ENCODE assay signal across 20 cellular contexts in genomic region chr4:149120331-149121014, GRCh38.
DNase-seq lines count a peak whose midpoint lies in the region; ATAC-seq and TF ChIP-seq lines count a peak whose summit lies in the region.
"Had no signal": no experiment of that assay in that cellular context is flagged by ENCODE, and none has a peak within 500 bp of the region (broad histone marks: within the 10 kb centered on the region; RNA-seq: fewer than 3 reads in every experiment).

No MANE protein-coding gene starts in this region.

- no peak for DNase-seq in left ventricle myocardium inferior
- no peak for DNase-seq in right cardiac atrium
- peak; percentile 26 for DNase-seq in amniotic epithelial cell (ENCODE audit: low read depth)
- peak; percentile 59 for DNase-seq in fibroblast of pulmonary artery (ENCODE audit: low read depth)
- DNase-seq in DMS53 (lab: John Stamatoyannopoulos, UW): no peak
- no peak for DNase-seq in sigmoid colon
- DNase-seq in NCI-H345 treated with DMSO at 0.1 percent for 48 hours (lab: John Stamatoyannopoulos, UW; ENCODE audit: unreplicated experiment): no peak
- DNase-seq: activated CD4-positive, alpha-beta T cell treated with anti-CD3 and anti-CD28 coated beads for 4 hours; CD4-positive, CD25-positive, alpha-beta regulatory T cell; endodermal cell; foreskin keratinocyte; kidney; naive B cell; NCI-H1105 treated with DMSO at 0.1 percent for 48 hours; NCI-H2081 treated with DMSO at 0.1 percent for 48 hours; NCI-H524; occipital lobe had no signal

- intact Hi-C loops in left ventricle myocardium inferior (cut with micrococcal nuclease): no loop called here
- intact Hi-C loops in right cardiac atrium (cut with DNase I): no loop called here
- intact Hi-C loops in sigmoid colon (cut with DNase I): no loop called here

- H3K27ac ChIP-seq in left ventricle myocardium inferior (replicated peaks) (peak overlapping the region; percentile 34), right cardiac atrium (ENCODE audit: low read length) (no peak overlapping the region), sigmoid colon (no peak overlapping the region)
- H3K27ac ChIP-seq: A549, foreskin keratinocyte, suprapubic skin had no signal

- no peak for TF ChIP-seq EP300 in sigmoid colon (IDR thresholded peaks at IDR 0.05)

- H3K36me3 ChIP-seq in left ventricle myocardium inferior: no peaks in the 10 kb centered on the region
- H3K36me3 ChIP-seq in sigmoid colon: no peaks in the 10 kb centered on the region
- H3K36me3 ChIP-seq: suprapubic skin had no signal

- no peak overlapping the region for H3K4me3 ChIP-seq in left ventricle myocardium inferior
- no peak overlapping the region for H3K4me3 ChIP-seq in right cardiac atrium (ENCODE audit: low read length)
- no peak overlapping the region for H3K4me3 ChIP-seq in fibroblast of pulmonary artery (replicated peaks; ENCODE audit: low read depth, low read length)
- no peak overlapping the region for H3K4me3 ChIP-seq in sigmoid colon
- H3K4me3 ChIP-seq: A549, suprapubic skin had no signal

- no peak for ATAC-seq in right cardiac atrium
- ATAC-seq in HG02678 (IDR thresholded peaks at IDR 0.05; ENCODE audit: unreplicated experiment): no peak
- ATAC-seq: A549, foreskin keratinocyte had no signal

- WGBS in right cardiac atrium: 63% methylated on average over 2 of the region's 2 CpGs
- WGBS in sigmoid colon, 2 donors: 51 to 96% methylated on average over 2 of the region's 2 CpGs

- H3K27me3 ChIP-seq in left ventricle myocardium inferior (ENCODE audit: low read depth) (no peaks in the 10 kb centered on the region), right cardiac atrium (ENCODE audit: control insufficient read depth, insufficient read depth) (no peaks in the 10 kb centered on the region), sigmoid colon (no peaks in the 10 kb centered on the region)
- H3K27me3 ChIP-seq: foreskin keratinocyte, suprapubic skin had no signal

- TF ChIP-seq CTCF in left ventricle myocardium inferior (IDR thresholded peaks at IDR 0.05; ENCODE audit: borderline replicate concordance): no peak
- no peak for TF ChIP-seq CTCF in fibroblast of pulmonary artery (IDR thresholded peaks at IDR 0.05; ENCODE audit: low read length, missing control alignments)
- TF ChIP-seq CTCF in sigmoid colon (IDR thresholded peaks at IDR 0.05): no peak

- no peak for TF ChIP-seq POLR2A in sigmoid colon (IDR thresholded peaks at IDR 0.05)

- H3K4me1 ChIP-seq in left ventricle myocardium inferior: no peaks in the 10 kb centered on the region
- no peaks in the 10 kb centered on the region for H3K4me1 ChIP-seq in right cardiac atrium (ENCODE audit: control insufficient read depth, insufficient read depth, low read length)
- H3K4me1 ChIP-seq in sigmoid colon: no peaks in the 10 kb centered on the region
- H3K4me1 ChIP-seq: A549, suprapubic skin had no signal

- H3K9me3 ChIP-seq in left ventricle myocardium inferior (replicated peaks) (no peaks in the 10 kb centered on the region), right cardiac atrium (ENCODE audit: control insufficient read depth, low read length) (no peaks in the 10 kb centered on the region), sigmoid colon (no peaks in the 10 kb centered on the region)
- H3K9me3 ChIP-seq: A549, suprapubic skin had no signal

Comparison
In these comparisons a context has a peak if more than half of its experiments do, and no peak if none do; other contexts are left out.
1. DNase-seq: peak in amniotic epithelial cell (single experiment) and fibroblast of pulmonary artery (single experiment); none in left ventricle myocardium inferior (single experiment), right cardiac atrium (0 of 3), DMS53 (single experiment), sigmoid colon (single experiment) and NCI-H345 treated with DMSO at 0.1 percent for 48 hours (single experiment).